ENCODE assay signal across 14 cellular contexts in genomic region chr6:22448311-22448711, GRCh38.
DNase-seq lines count a peak whose midpoint lies in the region; ATAC-seq and TF ChIP-seq lines count a peak whose summit lies in the region.
"Had no signal": no experiment of that assay in that cellular context is flagged by ENCODE, and none has a peak within 500 bp of the region (broad histone marks: within the 10 kb centered on the region; RNA-seq: fewer than 3 reads in every experiment).

No MANE protein-coding gene starts in this region.

- H3K27me3 Mint-ChIP-seq in T-helper 2 cell treated with Interferon-gamma antibody and Interleukin-4, amounts not matched to agents 5 μg/mL and 100 μg/mL, for 36 hours (ENCODE audit: low read depth), result no peaks in the 10 kb centered on the region
- H3K27me3 Mint-ChIP-seq: central memory CD8-positive, alpha-beta T cell; T-helper 17 cell had no signal

- TF ChIP-seq CTCF in WERI-Rb-1 (IDR thresholded peaks at IDR 0.05; ENCODE audit: low read depth, low read length) (no peak), foreskin fibroblast (IDR thresholded peaks at IDR 0.05; ENCODE audit: low read depth, low read length) (no peak)

- peaks cover 4% of the 10 kb centered on the region for H3K9me3 Mint-ChIP-seq in T-helper 2 cell treated with Interferon-gamma antibody and Interleukin-4, amounts not matched to agents 5 μg/mL and 100 μg/mL, for 36 hours
- H3K9me3 Mint-ChIP-seq: central memory CD8-positive, alpha-beta T cell had no signal

- peak; percentile 38 for DNase-seq in HT1080 (ENCODE audit: low read depth)
- no peak for DNase-seq in WERI-Rb-1
- peak; percentile 6 to 72 for DNase-seq in foreskin fibroblast
- peak; percentile 96 for DNase-seq in pulmonary artery endothelial cell (ENCODE audit: low read depth, low spot score)
- DNase-seq in activated T-cell treated with anti-CD3 and anti-CD28 coated beads for 4 hours, result no peak
- no peak for DNase-seq in T-helper 2 cell treated with Interferon-gamma antibody and Interleukin-4, amounts not matched to agents 5 μg/mL and 100 μg/mL, for 36 hours (ENCODE audit: low spot score)
- DNase-seq in KG1 (lab: John Stamatoyannopoulos, UW), result no peak
- DNase-seq: DMS153, NCI-H446 treated with DMSO at 0.1 percent for 48 hours, T-helper 17 cell had no signal

- no peak overlapping the region for H3K4me3 ChIP-seq in WERI-Rb-1 (ENCODE audit: low read depth, low read length)
- no peak overlapping the region for H3K4me3 ChIP-seq in foreskin fibroblast (ENCODE audit: low read depth in 1 of 2, low read length in 2 of 2)

- H3K27me3 ChIP-seq in WERI-Rb-1 (ENCODE audit: insufficient read depth, low read depth, severe bottlenecking), result no peaks in the 10 kb centered on the region
- H3K27me3 ChIP-seq: neutrophil had no signal

- H3K27ac Mint-ChIP-seq in T-helper 2 cell treated with Interferon-gamma antibody and Interleukin-4, amounts not matched to agents 5 μg/mL and 100 μg/mL, for 36 hours, result no peak overlapping the region
- H3K27ac Mint-ChIP-seq: T-helper 17 cell had no signal

- H3K27ac ChIP-seq in WERI-Rb-1, result peak overlapping the region; percentile 66
- H3K27ac ChIP-seq: KMS-11, neutrophil had no signal

- no peaks in the 10 kb centered on the region for H3K36me3 ChIP-seq in WERI-Rb-1
- H3K36me3 ChIP-seq: neutrophil had no signal

- H3K4me3 Mint-ChIP-seq in T-helper 2 cell treated with Interferon-gamma antibody and Interleukin-4, amounts not matched to agents 5 μg/mL and 100 μg/mL, for 36 hours, result no peak overlapping the region
- H3K4me3 Mint-ChIP-seq: central memory CD8-positive, alpha-beta T cell; T-helper 17 cell had no signal

- ATAC-seq in GM21423 (IDR thresholded peaks at IDR 0.05; ENCODE audit: unreplicated experiment), result no peak
- ATAC-seq: T-helper 17 cell had no signal

- H3K4me1 Mint-ChIP-seq in T-helper 2 cell treated with Interferon-gamma antibody and Interleukin-4, amounts not matched to agents 5 μg/mL and 100 μg/mL, for 36 hours (ENCODE audit: low read depth), result no peaks in the 10 kb centered on the region
- H3K4me1 Mint-ChIP-seq: central memory CD8-positive, alpha-beta T cell; T-helper 17 cell had no signal

- no peaks in the 10 kb centered on the region for H3K36me3 Mint-ChIP-seq in T-helper 2 cell treated with Interferon-gamma antibody and Interleukin-4, amounts not matched to agents 5 μg/mL and 100 μg/mL, for 36 hours (ENCODE audit: low read depth)

- H3K9me3 ChIP-seq in WERI-Rb-1 (ENCODE audit: severe bottlenecking), result peaks cover 3% of the 10 kb centered on the region
- H3K9me3 ChIP-seq: neutrophil had no signal

Comparison
In these comparisons a context has a peak if more than half of its experiments do, and no peak if none do; other contexts are left out.
1. DNase-seq: peak in HT1080 (single experiment), foreskin fibroblast (2 of 2) and pulmonary artery endothelial cell (single experiment); none in WERI-Rb-1 (single experiment), activated T-cell treated with anti-CD3 and anti-CD28 coated beads for 4 hours (single experiment), T-helper 2 cell treated with Interferon-gamma antibody and Interleukin-4, amounts not matched to agents 5 μg/mL and 100 μg/mL, for 36 hours (single experiment) and KG1 (single experiment).